10 cellular contexts compared by ENCODE assay signal in the genomic region with DNA sequence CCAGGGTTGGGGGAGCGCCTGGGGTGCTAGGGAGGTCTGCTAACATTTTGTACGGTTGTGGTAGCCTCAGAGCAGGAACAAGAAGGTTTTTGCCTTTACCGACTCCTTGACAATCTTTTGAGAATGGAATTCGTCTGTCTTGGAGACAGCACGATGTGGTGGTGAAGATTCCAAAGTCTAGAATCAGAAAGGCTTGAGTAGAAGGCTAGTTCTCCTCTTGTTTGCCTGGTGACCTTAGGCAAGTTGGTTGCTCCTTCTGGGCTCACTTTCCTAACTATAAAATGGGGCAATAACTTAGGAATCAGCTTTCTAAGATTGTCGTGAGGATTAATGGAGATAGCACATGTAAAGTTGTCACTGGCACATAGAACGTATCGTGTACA. TPM values are rescaled to one million over a fixed set of nuclear protein-coding genes. Genes with fewer than 3 reads are reported as not detected.
DNase-seq lines count a peak whose midpoint lies in the region; ATAC-seq, FAIRE-seq and TF ChIP-seq lines count a peak whose summit lies in the region.
"Had no signal": no experiment of that assay in that cellular context is flagged by ENCODE, and none has a peak within 500 bp of the region (broad histone marks: within the 10 kb centered on the region; RNA-seq: fewer than 3 reads in every experiment).

No MANE protein-coding gene starts in this region.

- H3K4me1 ChIP-seq in GM23248 (ENCODE audit: insufficient read depth): 0 out of 2 replicates have a peak, but pooled peaks cover 4% of the 10 kb centered on the region
- peaks cover 12% of the 10 kb centered on the region for H3K4me1 ChIP-seq in astrocyte (ENCODE audit: insufficient read depth, low read length)
- H3K4me1 ChIP-seq in skeletal muscle tissue (ENCODE audit: control insufficient read depth in 3 of 3, insufficient read depth in 3 of 3, low read length in 3 of 3): peaks cover 8 to 17% (median 9%) of the 10 kb centered on the region in 3 donors

- TF ChIP-seq CTCF in astrocyte (IDR thresholded peaks at IDR 0.05; ENCODE audit: insufficient read depth, low read depth, low read length) (no peak), kidney epithelial cell (IDR thresholded peaks at IDR 0.05; ENCODE audit: insufficient read depth, low read length, poor library complexity, severe bottlenecking) (no peak), GM13976 (IDR thresholded peaks at IDR 0.05; ENCODE audit: borderline replicate concordance, control extremely low read depth, extremely low read depth, insufficient read depth, missing control alignments) (no peak)

- peak overlapping the region; percentile 75 for H3K4me2 ChIP-seq in GM23248 (ENCODE audit: unreplicated experiment)
- H3K4me2 ChIP-seq in astrocyte (ENCODE audit: low read length): peak overlapping the region; percentile 85

- peaks cover 45% of the 10 kb centered on the region for H3K27me3 Mint-ChIP-seq in astrocyte (ENCODE audit: low read depth, unreplicated experiment)

- H2AFZ ChIP-seq in GM23248 (peak overlapping the region; percentile 65), astrocyte (ENCODE audit: low read depth, low read length) (peak overlapping the region; percentile 70)

- H3K36me3 ChIP-seq in GM23248 (ENCODE audit: low read depth) (no peaks in the 10 kb centered on the region), astrocyte (ENCODE audit: insufficient read depth, low read length) (no peaks in the 10 kb centered on the region), kidney epithelial cell (ENCODE audit: control insufficient read depth, insufficient read depth, low read length) (no peaks in the 10 kb centered on the region), skeletal muscle tissue (ENCODE audit: control insufficient read depth in 3 of 3, insufficient read depth in 3 of 3, low read length in 3 of 3) (peaks cover 0 to 2% (median 0%) of the 10 kb centered on the region in 3 donors)

- H3K4me1 Mint-ChIP-seq in astrocyte (ENCODE audit: low read depth, unreplicated experiment): no peaks in the 10 kb centered on the region

- DNase-seq in GM23248: peak; percentile 9
- DNase-seq in astrocyte (ENCODE audit: low read depth): no peak
- no peak for DNase-seq in kidney epithelial cell (ENCODE audit: low read depth)
- DNase-seq in GM13976 (ENCODE audit: low spot score): no peak
- DNase-seq in germinal center (ENCODE audit: low spot score): no peak
- DNase-seq: effector CD4-positive, alpha-beta T cell had no signal

- in situ Hi-C loops in GM23248 (cut with MboI): no loop called here
- in situ Hi-C loops in GM13976 (cut with MboI; ENCODE audit: low sequenced_read_pairs, unreplicated experiment): no loop called here

- H4K20me1 ChIP-seq in GM23248 (ENCODE audit: insufficient read depth) (no peaks in the 10 kb centered on the region), astrocyte (ENCODE audit: insufficient read depth, low read length) (no peaks in the 10 kb centered on the region)

- peak overlapping the region; percentile 48 for H3K4me3 Mint-ChIP-seq in astrocyte (ENCODE audit: unreplicated experiment)

- ATAC-seq in GM19397 (IDR thresholded peaks at IDR 0.05; ENCODE audit: unreplicated experiment) (no peak), HG02610 (IDR thresholded peaks at IDR 0.05; ENCODE audit: unreplicated experiment) (no peak)

- no peaks in the 10 kb centered on the region for H3F3A ChIP-seq in GM23248 (ENCODE audit: insufficient read depth)

- H3K4me3 ChIP-seq in GM23248: peak overlapping the region; percentile 71
- peak overlapping the region; percentile 50 for H3K4me3 ChIP-seq in astrocyte (ENCODE audit: insufficient read depth, low read depth, low read length)
- H3K4me3 ChIP-seq in kidney epithelial cell (ENCODE audit: low read depth, low read length): peak overlapping the region; percentile 62
- H3K4me3 ChIP-seq in skeletal muscle tissue (ENCODE audit: low read length in 3 of 3): peak overlapping the region; percentile 88 to 93 (median 88)

- no peak overlapping the region for H3K27ac Mint-ChIP-seq in astrocyte (ENCODE audit: unreplicated experiment)

- peaks cover 83% of the 10 kb centered on the region for H3K27me3 ChIP-seq in GM23248 (replicated peaks; ENCODE audit: insufficient read depth)
- H3K27me3 ChIP-seq in astrocyte (ENCODE audit: insufficient read depth, low read length): peaks cover 39% of the 10 kb centered on the region
- peaks cover 13% of the 10 kb centered on the region for H3K27me3 ChIP-seq in kidney epithelial cell (ENCODE audit: control insufficient read depth, insufficient read depth, low read length)
- H3K27me3 ChIP-seq in skeletal muscle tissue (ENCODE audit: control insufficient read depth in 3 of 3, insufficient read depth in 3 of 3, low read length in 3 of 3): no peaks in the 10 kb centered on the region

- H3K27ac ChIP-seq in GM23248 (no peak overlapping the region), astrocyte (ENCODE audit: low read depth, low read length) (no peak overlapping the region), skeletal muscle tissue (ENCODE audit: low read depth, low read length) (peak overlapping the region; percentile 78)

- no peaks in the 10 kb centered on the region for H3K36me3 Mint-ChIP-seq in astrocyte (ENCODE audit: low read depth, unreplicated experiment)

- 50% methylated on average over 8 of the region's 8 CpGs for WGBS in GM23248 (ENCODE audit: low coverage in 1 of 2, low lambda C conversion rate in 2 of 2, missing lambda C conversion rate in 2 of 2), 2 experiments

- H3K9me3 ChIP-seq in GM23248 (ENCODE audit: low read depth) (no peaks in the 10 kb centered on the region), astrocyte (ENCODE audit: insufficient read depth, low read depth, low read length) (no peaks in the 10 kb centered on the region), skeletal muscle tissue (ENCODE audit: control insufficient read depth in 3 of 3, low read length in 3 of 3) (no peaks in the 10 kb centered on the region)

- no peak for FAIRE-seq in astrocyte (lab: Jason Lieb, UNC)
- FAIRE-seq: GM18507 had no signal

- H3K9me2 ChIP-seq in GM23248 (ENCODE audit: insufficient read depth): no peaks in the 10 kb centered on the region

- H3K9ac ChIP-seq in GM23248: no peak overlapping the region
- H3K9ac ChIP-seq in astrocyte (ENCODE audit: low read length): no peak overlapping the region
- peak overlapping the region; percentile 58 to 85 (median 78) for H3K9ac ChIP-seq in skeletal muscle tissue (ENCODE audit: low read depth in 1 of 3, low read length in 3 of 3)

- peaks cover 4% of the 10 kb centered on the region for H3K9me3 Mint-ChIP-seq in astrocyte (ENCODE audit: unreplicated experiment)

- H3K79me2 ChIP-seq in GM23248 (ENCODE audit: insufficient read depth) (no peaks in the 10 kb centered on the region), astrocyte (ENCODE audit: insufficient read depth, low read length) (no peaks in the 10 kb centered on the region)

RNA-seq across cellular contexts. Expression of a gene that starts 0.7 kb away (rescaled TPM):
- total RNA-seq in GM23248 (2014; rRNA removed; shearing (Covaris generic)): not detected in 2 replicates
- not detected in 2 replicates for polyA plus RNA-seq in GM23248 (2016; fragmentation: Nextera tagmentation; extraction: Ambion mirVana)
- 0.54 and 0.84 TPM in 2 replicates for total RNA-seq in astrocyte
- 2.3 and 3.1 TPM in 2 replicates for total RNA-seq in kidney epithelial cell
- total RNA-seq in skeletal muscle tissue: 0.52 TPM

RNA-seq across cellular contexts. Expression of a gene that starts 38.6 kb away (rescaled TPM):
- total RNA-seq in GM23248 (2014; rRNA removed; shearing (Covaris generic)): 122 and 158 TPM in 2 replicates
- 173 and 175 TPM in 2 replicates for polyA plus RNA-seq in GM23248 (2016; fragmentation: Nextera tagmentation; extraction: Ambion mirVana)
- 172 and 211 TPM in 2 replicates for total RNA-seq in astrocyte
- total RNA-seq in kidney epithelial cell: 141 and 154 TPM in 2 replicates
- 125 TPM for total RNA-seq in skeletal muscle tissue

RNA-seq across cellular contexts. Expression of a gene that starts 54.3 kb away (rescaled TPM):
- 6.7 and 10.6 TPM in 2 replicates for total RNA-seq in GM23248 (2014; rRNA removed; shearing (Covaris generic))
- polyA plus RNA-seq in GM23248 (2016; fragmentation: Nextera tagmentation; extraction: Ambion mirVana): 9.2 and 10.3 TPM in 2 replicates
- total RNA-seq in astrocyte (7.2 and 9.7 TPM in 2 replicates), kidney epithelial cell (6.1 and 7.4 TPM in 2 replicates), skeletal muscle tissue (27.1 TPM)

Comparison
In these comparisons a context has a peak if more than half of its experiments do, and no peak if none do; other contexts are left out.
1. H3K9ac ChIP-seq: peak in skeletal muscle tissue (3 of 3); none in GM23248 (single experiment) and astrocyte (single experiment).
2. Peak in every context shown above with its lines, with median percentiles within 50 percentile points of each other: H3K4me3 ChIP-seq.